In genomic region chr3:141050576-141050912, GRCh38 we compare ENCODE assay signal across 9 cellular contexts. TPM values are rescaled to one million over a fixed set of nuclear protein-coding genes. Genes with fewer than 3 reads are reported as not detected.
DNase-seq lines count a peak whose midpoint lies in the region; ATAC-seq and TF ChIP-seq lines count a peak whose summit lies in the region.
"Had no signal": no experiment of that assay in that cellular context is flagged by ENCODE, and none has a peak within 500 bp of the region (broad histone marks: within the 10 kb centered on the region; RNA-seq: fewer than 3 reads in every experiment).

No MANE protein-coding gene starts in this region.

- no peak for TF ChIP-seq CTCF in testis (IDR thresholded peaks at IDR 0.05)

- no peak overlapping the region for H3K27ac ChIP-seq in testis

- POLR2A ChIA-PET in activated naive CD8-positive, alpha-beta T cell treated with anti-CD3 and anti-CD28 coated beads, Interleukin-2, amount 10 ng/mL, durations not matched to agents 7 days and 5 days (lab: Charles Lee): no interaction called here

- DNase-seq in activated naive CD4-positive, alpha-beta T cell treated with anti-CD3 and anti-CD28 coated beads for 36 hours: no peak
- no peak for DNase-seq in activated naive CD4-positive, alpha-beta T cell treated with Interleukin-2 at 50 U/mL for 16 hours
- DNase-seq in activated naive CD8-positive, alpha-beta T cell treated with anti-CD3 and anti-CD28 coated beads, Interleukin-2, amount 10 ng/mL, durations not matched to agents 7 days and 5 days: peak; percentile 44
- DNase-seq in memory B cell (ENCODE audit: low spot score in 2 of 2) (no peak), testis (no peak), HuH-7 (ENCODE audit: low spot score) (no peak), NCI-H1092 (lab: John Stamatoyannopoulos, UW) (no peak)
- DNase-seq: stimulated activated naive CD4-positive, alpha-beta T cell treated with Interleukin-2 at 50 U/mL for 16 hours had no signal

- no peaks in the 10 kb centered on the region for H3K9me3 Mint-ChIP-seq in activated naive CD4-positive, alpha-beta T cell treated with anti-CD3 and anti-CD28 coated beads for 36 hours
- no peaks in the 10 kb centered on the region for H3K9me3 Mint-ChIP-seq in activated naive CD8-positive, alpha-beta T cell treated with anti-CD3 and anti-CD28 coated beads, Interleukin-2, amount 10 ng/mL, durations not matched to agents 7 days and 5 days
- H3K9me3 Mint-ChIP-seq in memory B cell: no peaks in the 10 kb centered on the region

- ATAC-seq in activated naive CD8-positive, alpha-beta T cell treated with anti-CD3 and anti-CD28 coated beads, Interleukin-2, amount 10 ng/mL, durations not matched to agents 7 days and 5 days (ENCODE audit: low read depth): peak; percentile 63
- ATAC-seq in memory B cell (ENCODE audit: low read depth): no peak
- no peak for ATAC-seq in HG03378 (IDR thresholded peaks at IDR 0.05; ENCODE audit: unreplicated experiment)

- 10 to 17% methylated on average over 15 of the region's 15 CpGs for WGBS in testis, 2 donors

- no peaks in the 10 kb centered on the region for H3K36me3 Mint-ChIP-seq in activated naive CD4-positive, alpha-beta T cell treated with anti-CD3 and anti-CD28 coated beads for 36 hours (ENCODE audit: low read depth)
- no peaks in the 10 kb centered on the region for H3K36me3 Mint-ChIP-seq in activated naive CD8-positive, alpha-beta T cell treated with anti-CD3 and anti-CD28 coated beads, Interleukin-2, amount 10 ng/mL, durations not matched to agents 7 days and 5 days
- H3K36me3 Mint-ChIP-seq in memory B cell: no peaks in the 10 kb centered on the region

- H3K27me3 Mint-ChIP-seq in activated naive CD4-positive, alpha-beta T cell treated with anti-CD3 and anti-CD28 coated beads for 36 hours (ENCODE audit: low read depth): peaks cover 39% of the 10 kb centered on the region
- H3K27me3 Mint-ChIP-seq in activated naive CD8-positive, alpha-beta T cell treated with anti-CD3 and anti-CD28 coated beads, Interleukin-2, amount 10 ng/mL, durations not matched to agents 7 days and 5 days: peaks cover 73% of the 10 kb centered on the region
- H3K27me3 Mint-ChIP-seq in memory B cell: peaks cover 39% of the 10 kb centered on the region

- H3K27ac Mint-ChIP-seq in activated naive CD4-positive, alpha-beta T cell treated with anti-CD3 and anti-CD28 coated beads for 36 hours: no peak overlapping the region
- no peak overlapping the region for H3K27ac Mint-ChIP-seq in activated naive CD8-positive, alpha-beta T cell treated with anti-CD3 and anti-CD28 coated beads, Interleukin-2, amount 10 ng/mL, durations not matched to agents 7 days and 5 days
- no peak overlapping the region for H3K27ac Mint-ChIP-seq in memory B cell

- CTCF ChIA-PET in activated naive CD4-positive, alpha-beta T cell treated with anti-CD3 and anti-CD28 coated beads for 36 hours (lab: Charles Lee): interaction anchor here (0.7 to 2.5 kb wide), 7 partner anchors 13 to 142 kb away, joined by 3 to 10 read pairs (median 4); no protein-coding TSS in a partner anchor

- H3K4me1 Mint-ChIP-seq in activated naive CD4-positive, alpha-beta T cell treated with anti-CD3 and anti-CD28 coated beads for 36 hours (ENCODE audit: low read depth): peaks cover 8% of the 10 kb centered on the region
- H3K4me1 Mint-ChIP-seq in activated naive CD8-positive, alpha-beta T cell treated with anti-CD3 and anti-CD28 coated beads, Interleukin-2, amount 10 ng/mL, durations not matched to agents 7 days and 5 days: peaks cover 10% of the 10 kb centered on the region
- peaks cover 6% of the 10 kb centered on the region for H3K4me1 Mint-ChIP-seq in memory B cell

- intact Hi-C loops in activated naive CD4-positive, alpha-beta T cell treated with anti-CD3 and anti-CD28 coated beads for 36 hours (cut with micrococcal nuclease): loop anchor here (1.0 to 2.0 kb wide), 2 partner anchors 55 to 142 kb away; no protein-coding TSS in a partner anchor
- intact Hi-C loops in testis (cut with DNase I; ENCODE audit: low total_unique reads): no loop called here

- H3K27me3 ChIP-seq in testis: no peaks in the 10 kb centered on the region

- peaks cover 8% of the 10 kb centered on the region for H3K4me1 ChIP-seq in testis

- H3K9me3 ChIP-seq in testis: no peaks in the 10 kb centered on the region

- peak overlapping the region; percentile 58 for H3K4me3 Mint-ChIP-seq in activated naive CD4-positive, alpha-beta T cell treated with anti-CD3 and anti-CD28 coated beads for 36 hours
- H3K4me3 Mint-ChIP-seq in activated naive CD8-positive, alpha-beta T cell treated with anti-CD3 and anti-CD28 coated beads, Interleukin-2, amount 10 ng/mL, durations not matched to agents 7 days and 5 days: peak overlapping the region; percentile 76
- peak overlapping the region; percentile 54 for H3K4me3 Mint-ChIP-seq in memory B cell

- no peaks in the 10 kb centered on the region for H3K36me3 ChIP-seq in testis (ENCODE audit: low read depth, missing control alignments)

- no peak for TF ChIP-seq POLR2A in testis (IDR thresholded peaks at IDR 0.05)

- peak overlapping the region; percentile 29 to 30 for H3K4me3 ChIP-seq in testis

RNA-seq across cellular contexts. Expression of gene SPSB4, which starts 0.6 kb away (rescaled TPM):
- not detected for total RNA-seq in activated naive CD4-positive, alpha-beta T cell treated with anti-CD3 and anti-CD28 coated beads for 36 hours
- total RNA-seq in activated naive CD8-positive, alpha-beta T cell treated with anti-CD3 and anti-CD28 coated beads, Interleukin-2, amount 10 ng/mL, durations not matched to agents 7 days and 5 days: not detected
- total RNA-seq in testis: 10 to 100 TPM in 1 of 2 donors, 1 to 10 TPM in 1; 7.4 to 10.8 TPM
- 34.5 TPM for polyA plus RNA-seq in testis (ENCODE audit: insufficient read depth, low read depth, low replicate concordance)

Comparison
In these comparisons a context has a peak if more than half of its experiments do, and no peak if none do; other contexts are left out.
1. RNA of gene SPSB4, which starts 0.6 kb away (total RNA-seq): 7.4 to 10.8 TPM in testis; not detected in activated naive CD4-positive, alpha-beta T cell treated with anti-CD3 and anti-CD28 coated beads for 36 hours and not detected in activated naive CD8-positive, alpha-beta T cell treated with anti-CD3 and anti-CD28 coated beads, Interleukin-2, amount 10 ng/mL, durations not matched to agents 7 days and 5 days; every median in the first group is over 4 times any median in the second.
2. Peak in every context shown above with its lines, with median percentiles within 50 percentile points of each other: H3K4me3 Mint-ChIP-seq.